ENCODE assay signal across 23 cellular contexts in the genomic region with DNA sequence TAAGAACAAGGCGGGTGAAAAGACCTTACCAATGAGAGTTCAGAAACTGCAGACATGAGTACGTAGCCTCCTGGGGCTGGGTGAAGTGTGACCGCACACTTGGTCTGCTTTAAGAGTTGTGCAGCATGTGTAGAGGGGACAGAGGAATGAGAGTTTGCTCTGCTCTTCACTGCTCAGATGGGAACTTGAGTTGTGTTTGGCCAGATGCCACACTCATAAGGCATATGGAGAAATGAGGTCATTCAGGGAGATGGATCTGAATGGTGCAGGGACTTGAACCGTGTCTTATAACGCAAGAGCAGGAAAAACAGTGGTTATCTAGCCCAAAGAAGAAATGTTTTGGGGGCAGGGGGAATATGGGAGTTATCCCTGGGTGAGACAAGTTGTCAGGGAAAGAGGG.
DNase-seq lines count a peak whose midpoint lies in the region; ATAC-seq and TF ChIP-seq lines count a peak whose summit lies in the region.
"Had no signal": no experiment of that assay in that cellular context is flagged by ENCODE, and none has a peak within 500 bp of the region (broad histone marks: within the 10 kb centered on the region; RNA-seq: fewer than 3 reads in every experiment).

No MANE protein-coding gene starts in this region.

- H3K4me3 Mint-ChIP-seq in osteocyte (ENCODE audit: unreplicated experiment), result no peak overlapping the region
- H3K4me3 Mint-ChIP-seq: CD8-positive, alpha-beta memory T cell; endodermal cell; nephron had no signal

- H3K9me3 Mint-ChIP-seq in osteocyte (ENCODE audit: unreplicated experiment), result no peaks in the 10 kb centered on the region
- H3K9me3 Mint-ChIP-seq: endodermal cell, nephron had no signal

- POLR2A ChIA-PET in AG04450 (lab: Yijun Ruan, JAX), result no interaction called here

- no peaks in the 10 kb centered on the region for H3K9me3 ChIP-seq in AG04450 (ENCODE audit: control insufficient read depth, insufficient read depth, low read length)
- H3K9me3 ChIP-seq: colonic mucosa had no signal

- H3K36me3 Mint-ChIP-seq in osteocyte (ENCODE audit: unreplicated experiment), result no peaks in the 10 kb centered on the region
- H3K36me3 Mint-ChIP-seq: CD8-positive, alpha-beta memory T cell had no signal

- H3K27me3 Mint-ChIP-seq in osteocyte (ENCODE audit: unreplicated experiment), result no peaks in the 10 kb centered on the region
- H3K27me3 Mint-ChIP-seq: CD8-positive, alpha-beta memory T cell had no signal

- DNase-seq in AG04450 (ENCODE audit: low read depth, low spot score) (peak; percentile 4), EH (ENCODE audit: low read depth) (peak; percentile 52), brain pericyte (ENCODE audit: low read depth, low spot score) (peak; percentile 42), kidney glomerular epithelial cell (lab: John Stamatoyannopoulos, UW) (peak; percentile 77), osteocyte (ENCODE audit: extremely low spot score, unreplicated experiment) (no peak), NCI-H774 (lab: John Stamatoyannopoulos, UW) (no peak), activated gamma-delta T cell (lab: John Stamatoyannopoulos, UW) (no peak)
- DNase-seq: activated CD4-positive, alpha-beta T cell treated with anti-CD3 and anti-CD28 coated beads for 48 hours; activated CD8-positive, alpha-beta memory T cell treated with anti-CD3 and anti-CD28 coated beads, Interleukin-2, amount 50 U/mL, for 48 hours; aorta; CD8-positive, alpha-beta memory T cell; colonic mucosa; endodermal cell; midbrain; MM.1S; NCI-H446 treated with DMSO at 0.1 percent for 48 hours; stimulated activated CD4-positive, alpha-beta T cell treated with anti-CD3 and anti-CD28 coated beads, Interleukin-4, amount 100 ng/mL, for 24 hours; SW 1271 had no signal

- H3K27ac Mint-ChIP-seq in osteocyte (ENCODE audit: unreplicated experiment), result no peak overlapping the region
- H3K27ac Mint-ChIP-seq: CD8-positive, alpha-beta memory T cell; endodermal cell had no signal

- H3K4me3 ChIP-seq in AG04450 (ENCODE audit: low read depth, low read length), result no peak overlapping the region
- H3K4me3 ChIP-seq: colonic mucosa, skin epidermis had no signal

- no peak overlapping the region for H3K27ac ChIP-seq in AG04450 (ENCODE audit: low read depth, low read length)
- H3K27ac ChIP-seq: colonic mucosa, RWPE1, skin epidermis had no signal

- H3K27me3 ChIP-seq in AG04450 (ENCODE audit: control insufficient read depth, insufficient read depth, low read length), result no peaks in the 10 kb centered on the region
- H3K27me3 ChIP-seq: colonic mucosa had no signal

- CTCF ChIA-PET in AG04450 (lab: Charles Lee), result no interaction called here

- TF ChIP-seq CTCF in AG04450 (IDR thresholded peaks at IDR 0.05; ENCODE audit: low read depth, low read length) (no peak), osteocyte (IDR thresholded peaks at IDR 0.05) (no peak)

- ATAC-seq in HG02763 (IDR thresholded peaks at IDR 0.05; ENCODE audit: unreplicated experiment), result no peak
- ATAC-seq: left lobe of liver had no signal

- H3K4me1 Mint-ChIP-seq in osteocyte (ENCODE audit: unreplicated experiment), result no peaks in the 10 kb centered on the region
- H3K4me1 Mint-ChIP-seq: CD8-positive, alpha-beta memory T cell had no signal

Comparison
In these comparisons a context has a peak if more than half of its experiments do, and no peak if none do; other contexts are left out.
1. DNase-seq: peak in AG04450 (single experiment), EH (single experiment), brain pericyte (single experiment) and kidney glomerular epithelial cell (single experiment); none in osteocyte (single experiment), NCI-H774 (single experiment) and activated gamma-delta T cell (single experiment).